In the genomic region with DNA sequence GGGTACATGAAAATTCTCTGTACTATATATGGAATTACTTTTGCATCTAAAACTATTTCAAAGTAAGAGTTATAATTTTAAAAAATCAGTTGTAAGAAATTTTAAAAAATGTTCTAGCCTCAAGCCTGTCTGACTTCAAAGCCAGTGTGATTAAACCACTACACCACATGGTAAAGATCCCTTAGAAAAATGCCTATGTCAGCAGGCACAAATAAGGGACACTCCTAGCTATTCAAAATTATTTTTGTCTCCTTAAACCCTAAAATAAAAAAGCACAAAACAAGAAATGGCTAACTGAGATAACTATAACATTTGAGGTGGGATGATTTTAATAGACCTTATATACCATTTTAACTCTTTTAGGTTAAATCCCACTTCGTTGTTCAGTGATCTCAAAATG, we compare ENCODE assay signal across 24 cellular contexts.
"Had no signal": no experiment of that assay in that cellular context is flagged by ENCODE, and none has a peak within 500 bp of the region (broad histone marks: within the 10 kb centered on the region; RNA-seq: fewer than 3 reads in every experiment).

No MANE protein-coding gene starts in this region.

- H3K4me3 Mint-ChIP-seq: naive thymus-derived CD4-positive, alpha-beta T cell; natural killer cell treated with Interleukin-12 subunit alpha and Interleukin-12 subunit beta and Interleukin-15 and Interleukin-18, amount 100 ng/mL, for 72 hours; stimulated activated naive B cell treated with anti-CD40 and anti-IgM and Interleukin-4, amounts not matched to agents 10 μg/mL and 1 μg/mL and 100 μg/mL, for 72 hours had no signal

- H3K27me3 Mint-ChIP-seq: naive thymus-derived CD4-positive, alpha-beta T cell; natural killer cell treated with Interleukin-12 subunit alpha and Interleukin-12 subunit beta and Interleukin-15 and Interleukin-18, amount 100 ng/mL, for 72 hours; progenitor cell of endocrine pancreas; stimulated activated naive B cell treated with anti-CD40 and anti-IgM and Interleukin-4, amounts not matched to agents 10 μg/mL and 1 μg/mL and 100 μg/mL, for 72 hours had no signal

- H3K4me3 ChIP-seq: left ventricle myocardium inferior, lung, mucosa of descending colon, ovary, right atrium auricular region, skin epidermis, stomach, testis, thyroid gland, transverse colon, upper lobe of right lung had no signal

- H3K36me3 ChIP-seq: left ventricle myocardium inferior, ovary, right atrium auricular region, stomach, thyroid gland, transverse colon, upper lobe of right lung had no signal

- H3K9me3 ChIP-seq: left ventricle myocardium inferior, mucosa of descending colon, ovary, right atrium auricular region, stomach, testis, thyroid gland, transverse colon, upper lobe of right lung had no signal

- H3K9me3 Mint-ChIP-seq: naive thymus-derived CD4-positive, alpha-beta T cell; stimulated activated naive B cell treated with anti-CD40 and anti-IgM and Interleukin-4, amounts not matched to agents 10 μg/mL and 1 μg/mL and 100 μg/mL, for 72 hours had no signal

- DNase-seq: islet precursor cell; left ventricle myocardium inferior; midbrain; mucosa of descending colon; naive thymus-derived CD4-positive, alpha-beta T cell; ovary; stimulated activated CD4-positive, alpha-beta T cell treated with anti-CD3 and anti-CD28 coated beads, Interleukin-12 subunit alpha, Interleukin-12 subunit beta, amount 100 ng/mL, for 4 hours; stimulated activated CD4-positive, alpha-beta T cell treated with anti-CD3 and anti-CD28 coated beads, Interleukin-15, amount 100 ng/mL, for 24 hours; stimulated activated CD4-positive, alpha-beta T cell treated with anti-CD3 and anti-CD28 coated beads, Interleukin-2, amount 100 ng/mL, for 24 hours; stimulated activated CD4-positive, alpha-beta T cell treated with anti-CD3 and anti-CD28 coated beads, Interleukin-4, amount 100 ng/mL, for 1 hour; stimulated activated naive B cell treated with anti-CD40 and anti-IgM and Interleukin-4, amounts not matched to agents 10 μg/mL and 1 μg/mL and 100 μg/mL, for 72 hours; stimulated activated naive CD8-positive, alpha-beta T cell treated with anti-CD3 and anti-CD28 coated beads, Interleukin-15, Interleukin-2, amounts not matched to agents 100 U/mL and 50 U/mL, for 24 hours; stomach; testis; thyroid gland; transverse colon; upper lobe of right lung had no signal

- H3K36me3 Mint-ChIP-seq: natural killer cell treated with Interleukin-12 subunit alpha and Interleukin-12 subunit beta and Interleukin-15 and Interleukin-18, amount 100 ng/mL, for 72 hours; stimulated activated naive B cell treated with anti-CD40 and anti-IgM and Interleukin-4, amounts not matched to agents 10 μg/mL and 1 μg/mL and 100 μg/mL, for 72 hours had no signal

- H3K4me1 Mint-ChIP-seq: naive thymus-derived CD4-positive, alpha-beta T cell; stimulated activated naive B cell treated with anti-CD40 and anti-IgM and Interleukin-4, amounts not matched to agents 10 μg/mL and 1 μg/mL and 100 μg/mL, for 72 hours had no signal

- ATAC-seq: mucosa of descending colon; naive thymus-derived CD4-positive, alpha-beta T cell; natural killer cell treated with Interleukin-12 subunit alpha and Interleukin-12 subunit beta and Interleukin-15 and Interleukin-18, amount 100 ng/mL, for 72 hours; sciatic nerve; stimulated activated naive B cell treated with anti-CD40 and anti-IgM and Interleukin-4, amounts not matched to agents 10 μg/mL and 1 μg/mL and 100 μg/mL, for 72 hours; stimulated activated naive CD8-positive, alpha-beta T cell treated with anti-CD3 and anti-CD28 coated beads, Interleukin-15, Interleukin-2, amounts not matched to agents 100 U/mL and 50 U/mL, for 24 hours; upper lobe of right lung had no signal

- H3K4me1 ChIP-seq: left ventricle myocardium inferior, right atrium auricular region, testis, thyroid gland, transverse colon, upper lobe of right lung had no signal

- FAIRE-seq: urothelium cell line had no signal

- H3K27ac Mint-ChIP-seq: naive thymus-derived CD4-positive, alpha-beta T cell; natural killer cell treated with Interleukin-12 subunit alpha and Interleukin-12 subunit beta and Interleukin-15 and Interleukin-18, amount 100 ng/mL, for 72 hours; stimulated activated naive B cell treated with anti-CD40 and anti-IgM and Interleukin-4, amounts not matched to agents 10 μg/mL and 1 μg/mL and 100 μg/mL, for 72 hours had no signal

- H3K27ac ChIP-seq: left ventricle myocardium inferior, ovary, right atrium auricular region, skin epidermis, stomach, testis, thyroid gland, transverse colon, upper lobe of right lung had no signal

- H3K27me3 ChIP-seq: ovary, right atrium auricular region, stomach, testis, thyroid gland, transverse colon, upper lobe of right lung had no signal
